In the genomic region with DNA sequence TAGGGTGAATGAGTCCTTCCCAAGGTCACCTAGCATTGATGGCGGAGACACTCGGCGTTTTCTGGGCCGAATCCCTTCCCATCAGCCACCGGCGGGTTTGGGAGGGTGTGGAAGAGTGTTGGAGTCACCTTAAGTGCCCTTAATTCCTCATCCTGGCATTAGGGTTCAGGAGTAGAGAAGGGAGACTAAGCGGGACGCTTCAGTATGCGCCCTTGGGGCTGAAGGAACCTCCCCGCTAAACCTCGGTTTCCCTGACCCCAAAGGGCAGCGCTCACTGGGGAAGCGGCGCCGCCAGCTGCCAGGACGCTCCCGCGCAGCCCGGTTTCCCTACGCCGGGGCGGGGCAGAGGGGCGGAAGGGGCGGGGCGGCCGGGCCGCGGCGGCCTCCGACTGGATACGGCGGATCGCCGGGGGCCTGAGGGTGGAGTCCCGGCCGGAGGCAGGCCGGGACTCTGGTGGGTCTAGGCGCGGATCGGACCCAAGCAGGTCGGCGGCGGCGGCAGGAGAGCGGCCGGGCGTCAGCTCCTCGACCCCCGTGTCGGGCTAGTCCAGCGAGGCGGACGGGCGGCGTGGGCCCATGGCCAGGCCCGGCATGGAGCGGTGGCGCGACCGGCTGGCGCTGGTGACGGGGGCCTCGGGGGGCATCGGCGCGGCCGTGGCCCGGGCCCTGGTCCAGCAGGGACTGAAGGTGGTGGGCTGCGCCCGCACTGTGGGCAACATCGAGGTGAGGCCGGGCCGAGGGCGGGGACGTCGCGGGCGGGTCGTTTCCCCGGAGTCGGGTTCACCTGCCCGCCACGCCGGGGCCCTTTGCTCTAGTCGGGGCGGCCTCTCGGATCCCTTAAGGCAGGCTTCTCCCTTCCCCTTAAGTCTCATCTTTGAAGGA, we compare ENCODE assay signal across 8 cellular contexts. TPM values are rescaled to one million over a fixed set of nuclear protein-coding genes. Genes with fewer than 3 reads are reported as not detected.
DNase-seq lines count a peak whose midpoint lies in the region; ATAC-seq and TF ChIP-seq lines count a peak whose summit lies in the region.

A gene with protein sequence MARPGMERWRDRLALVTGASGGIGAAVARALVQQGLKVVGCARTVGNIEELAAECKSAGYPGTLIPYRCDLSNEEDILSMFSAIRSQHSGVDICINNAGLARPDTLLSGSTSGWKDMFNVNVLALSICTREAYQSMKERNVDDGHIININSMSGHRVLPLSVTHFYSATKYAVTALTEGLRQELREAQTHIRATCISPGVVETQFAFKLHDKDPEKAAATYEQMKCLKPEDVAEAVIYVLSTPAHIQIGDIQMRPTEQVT (plus strand): TSS at position 446 of the 882 bp plus-strand sequence. CDS start 131 bp downstream, at position 577.

- DNase-seq in A172 (ENCODE audit: low spot score) (peak; percentile 52), NCI-H345 (lab: John Stamatoyannopoulos, UW) (peak; percentile 80), choroid plexus epithelial cell (ENCODE audit: low read depth) (peak; percentile 75), left colon (peak; percentile 83 to 90)
- peak; percentile 88 for DNase-seq in activated CD4-positive, alpha-beta T cell treated with anti-CD3 and anti-CD28 coated beads for 36 hours
- peak; percentile 39 to 73 for DNase-seq in stimulated activated CD4-positive, alpha-beta T cell treated with anti-CD3 and anti-CD28 coated beads, Interleukin-1b, Interleukin-23, amount 100 ng/mL, for 1 hour (ENCODE audit: low read depth in 2 of 2)

- TF ChIP-seq POLR2A in GM18526 (IDR thresholded peaks at IDR 0.05; ENCODE audit: extremely low read depth, insufficient read length), result peak; percentile 39

- H3K9me3 Mint-ChIP-seq in activated CD4-positive, alpha-beta T cell treated with anti-CD3 and anti-CD28 coated beads for 36 hours (ENCODE audit: low read depth), result no peaks in the 10 kb centered on the region

- H3K36me3 Mint-ChIP-seq in activated CD4-positive, alpha-beta T cell treated with anti-CD3 and anti-CD28 coated beads for 36 hours (ENCODE audit: low read depth), result peaks cover 18% of the 10 kb centered on the region

- ATAC-seq in HG03064 (IDR thresholded peaks at IDR 0.05; ENCODE audit: low read depth, unreplicated experiment), result peak; percentile 77
- peak; percentile 93 for ATAC-seq in activated CD4-positive, alpha-beta T cell treated with anti-CD3 and anti-CD28 coated beads for 36 hours
- ATAC-seq in left colon, result peak; percentile 74

- no peaks in the 10 kb centered on the region for H3K27me3 Mint-ChIP-seq in activated CD4-positive, alpha-beta T cell treated with anti-CD3 and anti-CD28 coated beads for 36 hours

- H3K4me3 Mint-ChIP-seq in activated CD4-positive, alpha-beta T cell treated with anti-CD3 and anti-CD28 coated beads for 36 hours, result peak within 1 kb of the TSS; percentile 69

- peak within 1 kb of the TSS; percentile 73 for H3K27ac Mint-ChIP-seq in activated CD4-positive, alpha-beta T cell treated with anti-CD3 and anti-CD28 coated beads for 36 hours

- CTCF ChIA-PET in activated CD4-positive, alpha-beta T cell treated with anti-CD3 and anti-CD28 coated beads for 36 hours (lab: Charles Lee), result interaction anchor here (5.6 kb wide), 1 partner anchor 11 kb away, joined by 41 read pairs; a partner anchor contains a TSS

- POLR2A ChIA-PET in activated CD4-positive, alpha-beta T cell treated with anti-CD3 and anti-CD28 coated beads for 36 hours (lab: Charles Lee), result interaction anchor here (0.8 to 1.7 kb wide), 2 partner anchors 10 kb away, joined by 3 to 9 read pairs; a partner anchor contains a TSS

- peak within 1 kb of the TSS; percentile 68 for H3K4me3 ChIP-seq in choroid plexus epithelial cell (ENCODE audit: low read depth, low read length)

- peaks cover 25% of the 10 kb centered on the region for H3K4me1 Mint-ChIP-seq in activated CD4-positive, alpha-beta T cell treated with anti-CD3 and anti-CD28 coated beads for 36 hours

- intact Hi-C loops in activated CD4-positive, alpha-beta T cell treated with anti-CD3 and anti-CD28 coated beads for 36 hours (cut with DNase I, micrococcal nuclease), result loop anchor here (1.0 to 2.0 kb wide), 2 partner anchors 10 to 47 kb away; a partner anchor contains a TSS
- intact Hi-C loops in left colon (cut with DNase I, micrococcal nuclease), result loop anchor here in 1 of 2 donors (5.0 kb wide), 1 partner anchor 44 kb away; no protein-coding TSS in a partner anchor

- no peak for TF ChIP-seq CTCF in choroid plexus epithelial cell (conservative IDR thresholded peaks at IDR 0.05; ENCODE audit: low read depth, low read length)

RNA-seq across cellular contexts. Expression of the gene that starts here (rescaled TPM):
- total RNA-seq in A172 (2014; rRNA removed; shearing (Covaris generic)), result 15.4 and 22.7 TPM in 2 replicates
- 10 to 100 TPM in 1 of 2 experiments, 1 to 10 TPM in 1; 9.2 to 10.2 TPM for total RNA-seq in activated CD4-positive, alpha-beta T cell treated with anti-CD3 and anti-CD28 coated beads for 36 hours
- total RNA-seq in left colon, result 100 to 1,000 TPM; 221 to 249 TPM

Comparison
In these comparisons a context has a peak if more than half of its experiments do, and no peak if none do; other contexts are left out.
1. Peak in every context shown above with its lines: DNase-seq, ATAC-seq and H3K4me3 ChIP-seq.